In the genomic region with DNA sequence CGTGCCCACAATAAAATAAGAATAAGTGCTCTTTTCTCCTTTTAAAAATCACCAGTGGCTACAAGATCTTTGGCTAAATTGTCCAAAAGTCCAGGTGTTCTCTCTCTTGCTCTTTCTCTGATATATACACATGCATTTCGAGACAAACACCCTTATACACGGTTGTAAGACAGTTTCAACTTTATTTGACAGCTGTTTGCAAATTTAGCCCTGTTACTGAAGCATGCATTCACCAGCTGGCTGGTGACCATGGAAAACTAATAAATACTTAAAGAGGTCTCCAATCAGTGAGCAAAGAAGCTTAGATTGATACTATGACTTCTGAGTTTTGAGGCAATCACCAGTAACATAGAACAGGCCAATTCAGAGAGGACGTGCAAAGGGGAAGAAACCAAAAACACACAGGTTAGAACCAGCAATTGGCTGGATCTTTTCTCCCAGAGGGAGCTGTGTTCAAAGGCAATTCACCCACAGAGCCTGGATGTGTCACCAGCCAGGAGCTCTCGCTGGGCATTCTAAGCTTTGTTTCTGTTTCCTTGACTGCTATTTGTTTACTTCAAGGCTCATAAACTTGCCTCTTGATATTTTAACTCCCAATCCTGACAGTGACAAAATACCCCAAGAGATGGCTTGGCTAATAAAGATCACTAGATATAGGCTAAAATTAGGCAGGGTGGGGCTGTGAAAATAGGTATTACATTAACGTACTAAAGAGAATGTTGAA, we compare ENCODE assay signal across 10 cellular contexts.
A peak's percentile ranks its signal among the peaks of the same experiment; 100 is the strongest.
DNase-seq lines count a peak whose midpoint lies in the region; ATAC-seq and TF ChIP-seq lines count a peak whose summit lies in the region.
"Had no signal": no experiment of that assay in that cellular context is flagged by ENCODE, and none has a peak within 500 bp of the region (broad histone marks: within the 10 kb centered on the region; RNA-seq: fewer than 3 reads in every experiment).

No MANE protein-coding gene starts in this region.

- H3K9ac ChIP-seq in HUES48 (ENCODE audit: low read depth, low read length) (no peak overlapping the region), mesendoderm (ENCODE audit: low read length) (no peak overlapping the region)

- POLR2A ChIA-PET in Caco-2 (lab: Charles Lee) = no interaction called here

- H3K4me1 Mint-ChIP-seq in Caco-2 (ENCODE audit: low read depth, unreplicated experiment) (peaks cover 14% of the 10 kb centered on the region), brain (peaks cover 50% of the 10 kb centered on the region)
- H3K4me1 Mint-ChIP-seq: activated CD4-positive, alpha-beta T cell treated with anti-CD3 and anti-CD28 coated beads, Interleukin-2, amount 10 ng/mL, durations not matched to agents 24 days and 14 days had no signal

- no peak overlapping the region for H3K4ac ChIP-seq in mesendoderm (ENCODE audit: low read depth, low read length)

- H3K79me1 ChIP-seq in mesendoderm (ENCODE audit: low read length) = no peaks in the 10 kb centered on the region

- no CpG with 5 or more reads among the region's 6 CpGs for WGBS in mesendoderm (ENCODE audit: extremely low coverage, insufficient coverage, low lambda C conversion rate)

- no peak overlapping the region for H3K18ac ChIP-seq in mesendoderm (ENCODE audit: low read length)

- no peak overlapping the region for H4K5ac ChIP-seq in mesendoderm (ENCODE audit: low read length)

- H3K36me3 ChIP-seq in Caco-2 (ENCODE audit: control insufficient read depth, insufficient read depth, low read length) (peaks cover 1% of the 10 kb centered on the region; the same call in 1 of the 2 replicates), HUES48 (ENCODE audit: control insufficient read depth, insufficient read depth, low read length) (no peaks in the 10 kb centered on the region), mesendoderm (ENCODE audit: control insufficient read depth, insufficient read depth, low read length) (no peaks in the 10 kb centered on the region)

- no peak overlapping the region for H2AK5ac ChIP-seq in mesendoderm (ENCODE audit: low read length)

- TF ChIP-seq CTCF in Caco-2 (IDR thresholded peaks at IDR 0.05; ENCODE audit: insufficient read depth in 1 of 2, low read depth in 1 of 2, low read length in 1 of 2, severe bottlenecking in 1 of 2, unreplicated experiment in 1 of 2) (no peak), brain (conservative IDR thresholded peaks at IDR 0.05) (no peak)

- peak overlapping the region; percentile 20 for H3K27ac Mint-ChIP-seq in Caco-2 (ENCODE audit: unreplicated experiment)
- H3K27ac Mint-ChIP-seq in brain = peak overlapping the region; percentile 11 to 95 (median 88)
- H3K27ac Mint-ChIP-seq: activated CD4-positive, alpha-beta T cell treated with anti-CD3 and anti-CD28 coated beads, Interleukin-2, amount 10 ng/mL, durations not matched to agents 24 days and 14 days had no signal

- no peak overlapping the region for H3K4me2 ChIP-seq in mesendoderm (ENCODE audit: low read length)

- H3K36me3 Mint-ChIP-seq in Caco-2 (ENCODE audit: insufficient read depth, unreplicated experiment) (peaks cover 2% of the 10 kb centered on the region), brain (peaks cover 19% of the 10 kb centered on the region)

- H3K4me1 ChIP-seq in Caco-2 (peaks cover 14% of the 10 kb centered on the region), HUES48 (ENCODE audit: control insufficient read depth, insufficient read depth, low read length) (peaks cover 8% of the 10 kb centered on the region; the same call in 1 of the 2 replicates), mesendoderm (ENCODE audit: control insufficient read depth, low read depth, low read length) (peaks cover 6% of the 10 kb centered on the region)

- no peak overlapping the region for H2BK120ac ChIP-seq in mesendoderm (ENCODE audit: low read depth, low read length)

- H3K56ac ChIP-seq in mesendoderm (ENCODE audit: low read length) = no peak overlapping the region

- no peak overlapping the region for H3K23ac ChIP-seq in mesendoderm (ENCODE audit: low read length)

- no peak overlapping the region for H2BK5ac ChIP-seq in mesendoderm (ENCODE audit: low read length)

- no peak for ATAC-seq in HG02623 (IDR thresholded peaks at IDR 0.05; ENCODE audit: unreplicated experiment)

- H3K4me3 ChIP-seq in Caco-2 (ENCODE audit: low read depth, low read length) (no peak overlapping the region), HUES48 (ENCODE audit: low read depth, low read length) (no peak overlapping the region), mesendoderm (ENCODE audit: low read length) (no peak overlapping the region)

- CTCF ChIA-PET in Caco-2 (lab: Charles Lee) = interaction anchor here (0.8 to 1.0 kb wide), 5 partner anchors 13 to 306 kb away, joined by 3 to 4 read pairs (median 3); a partner anchor contains a TSS

- intact Hi-C loops in Caco-2 (cut with micrococcal nuclease; ENCODE audit: unreplicated experiment) = no loop called here

- DNase-seq in Caco-2 (peak in 1 of 2 experiments; percentile 27), mesendoderm (peak; percentile 80), NCI-H187 treated with DMSO at 0.1 percent for 48 hours (lab: John Stamatoyannopoulos, UW) (no peak), amygdala (lab: John Stamatoyannopoulos, UW) (no peak)
- no peak for DNase-seq in activated effector memory CD4-positive, alpha-beta T cell treated with Interleukin-2 at 50 U/mL for 16 hours
- DNase-seq: activated CD4-positive, alpha-beta T cell treated with anti-CD3 and anti-CD28 coated beads, Interleukin-2, amount 10 ng/mL, durations not matched to agents 24 days and 14 days; GDM1 had no signal

- H3K27me3 ChIP-seq in Caco-2 (replicated peaks; ENCODE audit: control insufficient read depth, insufficient read depth, low read length) (no peaks in the 10 kb centered on the region), HUES48 (ENCODE audit: control insufficient read depth, insufficient read depth, low read length) (no peaks in the 10 kb centered on the region), mesendoderm (ENCODE audit: insufficient read depth, low read length, poor library complexity) (no peaks in the 10 kb centered on the region)

- no peaks in the 10 kb centered on the region for H3K9me3 ChIP-seq in Caco-2
- no peaks in the 10 kb centered on the region for H3K9me3 ChIP-seq in HUES48 (ENCODE audit: control insufficient read depth, insufficient read depth, low read length)

- H3K27ac ChIP-seq in HUES48 (ENCODE audit: low read depth, low read length) (peak overlapping the region; percentile 52), mesendoderm (ENCODE audit: low read depth, low read length) (no peak overlapping the region)

- no TSS peak for BruUV-seq in Caco-2 (replicated peaks; lab: Mats Ljungman, UMichigan)

- H3K27me3 Mint-ChIP-seq in Caco-2 (ENCODE audit: insufficient read depth, unreplicated experiment) (no peaks in the 10 kb centered on the region), brain (peaks cover 3% of the 10 kb centered on the region)
- H3K27me3 Mint-ChIP-seq: activated CD4-positive, alpha-beta T cell treated with anti-CD3 and anti-CD28 coated beads, Interleukin-2, amount 10 ng/mL, durations not matched to agents 24 days and 14 days had no signal

- no peaks in the 10 kb centered on the region for H3K79me2 ChIP-seq in mesendoderm (ENCODE audit: control insufficient read depth, insufficient read depth, low read length)

- H4K8ac ChIP-seq in mesendoderm (ENCODE audit: low read depth, low read length) = no peak overlapping the region

- H2BK15ac ChIP-seq in mesendoderm (replicated peaks; ENCODE audit: low read depth) = no peak overlapping the region

- H3K9me3 Mint-ChIP-seq in Caco-2 (ENCODE audit: unreplicated experiment) = no peaks in the 10 kb centered on the region
- H3K9me3 Mint-ChIP-seq in brain = peaks cover 0 to 4% (median 0%) of the 10 kb centered on the region in 5 experiments
- H3K9me3 Mint-ChIP-seq: activated CD4-positive, alpha-beta T cell treated with anti-CD3 and anti-CD28 coated beads, Interleukin-2, amount 10 ng/mL, durations not matched to agents 24 days and 14 days had no signal

- no peak overlapping the region for H3K4me3 Mint-ChIP-seq in Caco-2 (ENCODE audit: unreplicated experiment)
- H3K4me3 Mint-ChIP-seq in brain = peak overlapping the region in 3 of 5 experiments; percentile 5 to 59 (median 11)
- H3K4me3 Mint-ChIP-seq: activated CD4-positive, alpha-beta T cell treated with anti-CD3 and anti-CD28 coated beads, Interleukin-2, amount 10 ng/mL, durations not matched to agents 24 days and 14 days had no signal
